Comparison of ENCODE assay signal across 8 cellular contexts in the genomic region with DNA sequence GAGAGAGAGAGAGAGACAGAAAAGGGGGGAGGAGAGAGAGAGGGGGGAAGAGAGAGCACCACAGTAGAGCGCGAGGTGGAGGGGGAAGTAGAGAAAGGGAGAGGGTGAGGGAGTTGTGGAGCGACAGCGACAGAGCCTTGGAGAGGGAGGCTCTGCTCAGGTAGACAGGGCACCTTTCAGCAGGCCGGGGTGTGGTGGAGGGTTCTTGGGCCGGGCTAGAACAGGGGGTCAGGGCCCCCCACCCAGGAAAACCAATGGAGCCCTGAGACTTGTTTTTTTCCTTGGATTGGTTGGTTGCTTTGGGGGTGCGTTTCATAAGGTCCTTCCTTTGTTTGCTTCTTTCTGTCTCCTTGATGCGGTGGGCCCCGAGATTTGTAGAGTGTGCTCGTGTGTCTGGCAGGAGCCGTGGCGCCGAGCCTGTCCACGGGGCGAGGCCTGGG.
DNase-seq lines count a peak whose midpoint lies in the region; ATAC-seq and TF ChIP-seq lines count a peak whose summit lies in the region.
"Not testable (repeated sequence)": the region's sequence is repeated elsewhere in the genome, so short reads cannot be mapped to it uniquely, and the experiment has no call there.

No MANE protein-coding gene starts in this region.

- H3K27me3 Mint-ChIP-seq in activated T-helper 17 cell treated with anti-CD3 and anti-CD28 coated beads, Interleukin-2, amount 50 U/mL, for 72 hours, result peaks cover 44% of the 10 kb centered on the region

- intact Hi-C loops in colonic mucosa (cut with DNase I); left ventricle myocardium inferior (cut with micrococcal nuclease); sciatic nerve (cut with DNase I); aorta (cut with DNase I): not testable (repeated sequence)

- peak overlapping the region; percentile 6 to 62 (median 54) for H3K4me3 ChIP-seq in Peyer's patch
- peak overlapping the region; percentile 42 for H3K4me3 ChIP-seq in colonic mucosa
- H3K4me3 ChIP-seq in left ventricle myocardium inferior, result peak overlapping the region; percentile 68
- peak overlapping the region; percentile 53 for H3K4me3 ChIP-seq in mesodermal cell (ENCODE audit: extremely low read depth, insufficient read depth, low read length, poor library complexity, severe bottlenecking)
- H3K4me3 ChIP-seq in aorta (ENCODE audit: low read length in 2 of 2), result not testable (repeated sequence)

- peak overlapping the region; percentile 50 for H3K4me3 Mint-ChIP-seq in activated T-helper 17 cell treated with anti-CD3 and anti-CD28 coated beads, Interleukin-2, amount 50 U/mL, for 72 hours

- TF ChIP-seq POLR2A in GM18505 (IDR thresholded peaks at IDR 0.05; ENCODE audit: borderline replicate concordance, extremely low read depth, insufficient read depth, insufficient read length), result peak; percentile 51
- not testable (repeated sequence) for TF ChIP-seq POLR2A in Peyer's patch (IDR thresholded peaks at IDR 0.05)

- H3K9me3 Mint-ChIP-seq in activated T-helper 17 cell treated with anti-CD3 and anti-CD28 coated beads, Interleukin-2, amount 50 U/mL, for 72 hours, result not testable (repeated sequence)

- not testable (repeated sequence) for TF ChIP-seq CTCF in Peyer's patch (IDR thresholded peaks at IDR 0.05); colonic mucosa (IDR thresholded peaks at IDR 0.05); left ventricle myocardium inferior (IDR thresholded peaks at IDR 0.05; ENCODE audit: borderline replicate concordance)

- H3K36me3 Mint-ChIP-seq in activated T-helper 17 cell treated with anti-CD3 and anti-CD28 coated beads, Interleukin-2, amount 50 U/mL, for 72 hours (ENCODE audit: low read depth), result peaks cover 21% of the 10 kb centered on the region

- H3K4me1 Mint-ChIP-seq in activated T-helper 17 cell treated with anti-CD3 and anti-CD28 coated beads, Interleukin-2, amount 50 U/mL, for 72 hours, result peaks cover 25% of the 10 kb centered on the region

- H3K27me3 ChIP-seq in Peyer's patch (peaks cover 0 to 39% of the 10 kb centered on the region in 2 donors), colonic mucosa (peaks cover 27% of the 10 kb centered on the region), left ventricle myocardium inferior (ENCODE audit: low read depth) (peaks cover 74% of the 10 kb centered on the region)
- H3K27me3 ChIP-seq in aorta (ENCODE audit: control insufficient read depth in 1 of 2, insufficient read depth in 2 of 2, low read length in 1 of 2), result not testable (repeated sequence)

- not testable (repeated sequence) for ATAC-seq in GM18505 (IDR thresholded peaks at IDR 0.05; ENCODE audit: unreplicated experiment); activated T-helper 17 cell treated with anti-CD3 and anti-CD28 coated beads, Interleukin-2, amount 50 U/mL, for 72 hours (replicated peaks)
- ATAC-seq in sciatic nerve, result peak; percentile 76
- peak; percentile 73 for ATAC-seq in aorta (ENCODE audit: low FRiP score)

- H3K4me1 ChIP-seq in Peyer's patch (peaks cover 0 to 17% (median 4%) of the 10 kb centered on the region in 4 donors), left ventricle myocardium inferior (peaks cover 45% of the 10 kb centered on the region)
- not testable (repeated sequence) for H3K4me1 ChIP-seq in colonic mucosa; mesodermal cell (ENCODE audit: control insufficient read depth, insufficient read depth, low read length, poor library complexity, severe bottlenecking); aorta (ENCODE audit: control insufficient read depth in 1 of 2, insufficient read depth in 2 of 2, low read length in 2 of 2)

- H3K36me3 ChIP-seq in Peyer's patch; colonic mucosa; left ventricle myocardium inferior; mesodermal cell (ENCODE audit: control insufficient read depth, insufficient read depth, low read length); aorta (ENCODE audit: control insufficient read depth in 1 of 2, insufficient read depth in 2 of 2, low read length in 1 of 2): not testable (repeated sequence)

- H3K27ac ChIP-seq in Peyer's patch (peak overlapping the region; percentile 73 to 89 (median 82)), colonic mucosa (peak overlapping the region; percentile 49), left ventricle myocardium inferior (replicated peaks) (peak overlapping the region; percentile 84)
- H3K27ac ChIP-seq in mesodermal cell (ENCODE audit: low read depth, low read length, severe bottlenecking); aorta (ENCODE audit: low read depth in 1 of 2, low read length in 2 of 2): not testable (repeated sequence)

- H3K9ac ChIP-seq in colonic mucosa (ENCODE audit: low read depth in 2 of 2, low read length in 2 of 2), result not testable (repeated sequence)

- DNase-seq in Peyer's patch, result peak; percentile 53 to 61 (median 61)
- not testable (repeated sequence) for DNase-seq in colonic mucosa; sciatic nerve (ENCODE audit: low spot score)
- DNase-seq in left ventricle myocardium inferior, result peak; percentile 24
- DNase-seq in aorta, result peak; percentile 61 to 75

- not testable (repeated sequence) for H3K9me3 ChIP-seq in Peyer's patch; colonic mucosa; left ventricle myocardium inferior (replicated peaks); mesodermal cell (ENCODE audit: control insufficient read depth, low read length); aorta (ENCODE audit: control insufficient read depth, low read length)

- not testable (repeated sequence) for H3K27ac Mint-ChIP-seq in activated T-helper 17 cell treated with anti-CD3 and anti-CD28 coated beads, Interleukin-2, amount 50 U/mL, for 72 hours

- 13 to 17% methylated on average over 14 to 15 of the region's 15 CpGs for WGBS in mesodermal cell (ENCODE audit: insufficient coverage in 2 of 2), 2 experiments
- WGBS in aorta, 2 donors, result 17 to 30% methylated on average over 15 of the region's 15 CpGs
